Comparison of ENCODE assay signal across 20 cellular contexts in the genomic region with DNA sequence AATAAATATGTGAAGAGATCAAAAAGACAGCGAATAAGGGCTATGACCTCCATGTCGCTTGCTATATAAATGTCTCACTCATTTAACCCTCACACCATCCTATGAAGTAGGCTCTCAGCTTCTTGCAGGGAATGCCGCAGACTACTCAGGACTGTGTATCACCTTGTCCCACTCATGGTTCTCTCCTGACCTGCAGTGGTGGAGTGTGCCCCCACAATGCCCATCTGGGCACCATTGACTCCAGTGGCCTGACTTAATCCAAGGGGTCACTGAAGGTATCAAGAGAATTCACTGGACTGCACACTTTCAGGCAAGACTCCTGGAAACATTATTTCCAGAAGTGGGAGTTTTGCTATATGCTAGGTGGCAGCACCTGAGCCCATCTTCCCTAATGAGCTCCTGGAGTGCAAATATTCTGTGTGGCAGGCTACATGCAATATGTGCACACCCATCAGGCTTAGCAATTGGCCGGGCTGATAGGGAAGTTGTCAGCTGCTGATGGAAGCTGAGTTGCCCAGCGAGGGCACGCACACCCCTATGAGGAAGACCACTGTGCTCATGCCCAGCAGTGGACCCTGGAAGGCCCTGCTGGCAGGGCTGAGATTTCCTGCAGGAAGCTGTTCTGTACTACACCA. TPM values are rescaled to one million over a fixed set of nuclear protein-coding genes. Genes with fewer than 3 reads are reported as not detected.
DNase-seq lines count a peak whose midpoint lies in the region; ATAC-seq and TF ChIP-seq lines count a peak whose summit lies in the region.
"Had no signal": no experiment of that assay in that cellular context is flagged by ENCODE, and none has a peak within 500 bp of the region (broad histone marks: within the 10 kb centered on the region; RNA-seq: fewer than 3 reads in every experiment).

No MANE protein-coding gene starts in this region.

- H3K36me3 Mint-ChIP-seq in chondrocyte (ENCODE audit: low read depth) = peaks cover 2% of the 10 kb centered on the region
- no peaks in the 10 kb centered on the region for H3K36me3 Mint-ChIP-seq in osteocyte (ENCODE audit: unreplicated experiment)
- no peaks in the 10 kb centered on the region for H3K36me3 Mint-ChIP-seq in CD8-positive, alpha-beta memory T cell
- H3K36me3 Mint-ChIP-seq: CD4-positive, CD25-positive, alpha-beta regulatory T cell; CD8-positive, alpha-beta T cell had no signal

- no peak overlapping the region for H3K4me3 ChIP-seq in CD8-positive, alpha-beta memory T cell (ENCODE audit: low read length)
- H3K4me3 ChIP-seq: BLaER1, GM12878, GM23248 had no signal

- no peaks in the 10 kb centered on the region for H3K4me1 ChIP-seq in CD8-positive, alpha-beta memory T cell (ENCODE audit: insufficient read depth, low read length)
- H3K4me1 ChIP-seq: BLaER1 had no signal

- intact Hi-C loops in cardiac septum (cut with DNase I) (loop anchor here (5.0 kb wide), 2 partner anchors 567 to 797 kb away; partner anchors contain the start of gene EDA), Right ventricle myocardium superior (cut with DNase I) (no loop called here)

- H3K27me3 Mint-ChIP-seq in chondrocyte (ENCODE audit: low read depth) (peaks cover 8% of the 10 kb centered on the region), osteocyte (ENCODE audit: unreplicated experiment) (peaks cover 2% of the 10 kb centered on the region)
- H3K27me3 Mint-ChIP-seq in CD8-positive, alpha-beta memory T cell = no peaks in the 10 kb centered on the region
- H3K27me3 Mint-ChIP-seq: B cell; CD4-positive, CD25-positive, alpha-beta regulatory T cell had no signal

- no peaks in the 10 kb centered on the region for H3K27me3 ChIP-seq in CD8-positive, alpha-beta memory T cell (ENCODE audit: insufficient read depth, low read length, poor library complexity, severe bottlenecking)

- DNase-seq in cardiac septum (ENCODE audit: low spot score) (peak; percentile 72), Right ventricle myocardium superior (no peak), chondrocyte (ENCODE audit: low spot score) (peak; percentile 61), osteocyte (ENCODE audit: extremely low spot score, unreplicated experiment) (peak; percentile 76), midbrain (lab: John Stamatoyannopoulos, UW) (no peak)
- no peak for DNase-seq in CD8-positive, alpha-beta memory T cell
- DNase-seq: CD4-positive, CD25-positive, alpha-beta regulatory T cell; CD8-positive, alpha-beta T cell; DMS 273 treated with DMSO at 0.1 percent for 48 hours; DMS79; EL; GDM1; GM23248; H7; HCEC 1CT had no signal

- H3K4me3 Mint-ChIP-seq in chondrocyte (ENCODE audit: unreplicated experiment) = no peak overlapping the region
- no peak overlapping the region for H3K4me3 Mint-ChIP-seq in osteocyte (ENCODE audit: unreplicated experiment)
- H3K4me3 Mint-ChIP-seq in CD8-positive, alpha-beta memory T cell = no peak overlapping the region
- H3K4me3 Mint-ChIP-seq: B cell; CD4-positive, CD25-positive, alpha-beta regulatory T cell; CD8-positive, alpha-beta T cell had no signal

- H3K27ac ChIP-seq in CD8-positive, alpha-beta memory T cell (ENCODE audit: low read depth, low read length) = no peak overlapping the region
- H3K27ac ChIP-seq: BLaER1, C4-2B, GM23248 had no signal

- CTCF ChIA-PET in CD8-positive, alpha-beta memory T cell (lab: Charles Lee) = no interaction called here

- ATAC-seq in Right ventricle myocardium superior (ENCODE audit: poor library complexity) (no peak), HG02588 (IDR thresholded peaks at IDR 0.05; ENCODE audit: unreplicated experiment) (no peak)
- ATAC-seq: CD8-positive, alpha-beta T cell; GM12878 had no signal

- no peak overlapping the region for H3K27ac Mint-ChIP-seq in chondrocyte (ENCODE audit: unreplicated experiment)
- no peak overlapping the region for H3K27ac Mint-ChIP-seq in osteocyte (ENCODE audit: unreplicated experiment)
- H3K27ac Mint-ChIP-seq in CD8-positive, alpha-beta memory T cell = peak overlapping the region in 1 of 8 donors; percentile 19
- H3K27ac Mint-ChIP-seq: B cell; CD8-positive, alpha-beta T cell had no signal

- no peaks in the 10 kb centered on the region for H3K36me3 ChIP-seq in CD8-positive, alpha-beta memory T cell (ENCODE audit: insufficient read depth, low read length)
- H3K36me3 ChIP-seq: BLaER1 had no signal

- TF ChIP-seq CTCF in chondrocyte (IDR thresholded peaks at IDR 0.05) = no peak
- no peak for TF ChIP-seq CTCF in osteocyte (IDR thresholded peaks at IDR 0.05)

- POLR2A ChIA-PET in CD8-positive, alpha-beta memory T cell (lab: Charles Lee) = no interaction called here

- H3K9me3 Mint-ChIP-seq in chondrocyte (ENCODE audit: low read depth) = peaks cover 14% of the 10 kb centered on the region
- no peaks in the 10 kb centered on the region for H3K9me3 Mint-ChIP-seq in osteocyte (ENCODE audit: unreplicated experiment)
- no peaks in the 10 kb centered on the region for H3K9me3 Mint-ChIP-seq in CD8-positive, alpha-beta memory T cell
- H3K9me3 Mint-ChIP-seq: CD4-positive, CD25-positive, alpha-beta regulatory T cell; CD8-positive, alpha-beta T cell had no signal

- H3K9me3 ChIP-seq in CD8-positive, alpha-beta memory T cell (ENCODE audit: low read length) = no peaks in the 10 kb centered on the region
- H3K9me3 ChIP-seq: BLaER1 had no signal

- H3K4me1 Mint-ChIP-seq in chondrocyte (ENCODE audit: low read depth) (no peaks in the 10 kb centered on the region), osteocyte (ENCODE audit: unreplicated experiment) (no peaks in the 10 kb centered on the region)
- peaks cover 0 to 6% (median 2%) of the 10 kb centered on the region in 3 donors for H3K4me1 Mint-ChIP-seq in CD8-positive, alpha-beta memory T cell
- H3K4me1 Mint-ChIP-seq: B cell had no signal

RNA-seq across cellular contexts. Expression of gene EFNB1, which starts 8.2 kb away (rescaled TPM):
- total RNA-seq in cardiac septum (27.9 TPM), Right ventricle myocardium superior (15.1 TPM), chondrocyte (14.4 to 33.4 TPM (median 32.9 TPM) in 3 replicates), osteocyte (17.2 and 18.2 TPM in 2 replicates)
- total RNA-seq in CD8-positive, alpha-beta memory T cell = 1 to 10 TPM; 7.2 to 7.7 TPM
- 4.8 TPM for polyA plus RNA-seq in CD8-positive, alpha-beta memory T cell

Comparison
In these comparisons a context has a peak if more than half of its experiments do, and no peak if none do; other contexts are left out.
1. DNase-seq: peak in cardiac septum (single experiment), chondrocyte (single experiment) and osteocyte (single experiment); none in Right ventricle myocardium superior (single experiment), CD8-positive, alpha-beta memory T cell (0 of 5) and midbrain (single experiment).